Comparison of ENCODE assay signal across 10 cellular contexts in genomic region chr12:57094194-57095160, GRCh38. TPM values are rescaled to one million over a fixed set of nuclear protein-coding genes. Genes with fewer than 3 reads are reported as not detected.
A peak's percentile ranks its signal among the peaks of the same experiment; 100 is the strongest.
DNase-seq lines count a peak whose midpoint lies in the region; ATAC-seq and FAIRE-seq lines count a peak whose summit lies in the region.
"Had no signal": no experiment of that assay in that cellular context is flagged by ENCODE, and none has a peak within 500 bp of the region (broad histone marks: within the 10 kb centered on the region; RNA-seq: fewer than 3 reads in every experiment).

No MANE protein-coding gene starts in this region.

- peak overlapping the region; percentile 74 to 90 for H3K27ac Mint-ChIP-seq in natural killer cell treated with Interleukin-12 subunit alpha and Interleukin-12 subunit beta and Interleukin-15 and Interleukin-18, amount 100 ng/mL, for 72 hours

- no peaks in the 10 kb centered on the region for H3K27me3 Mint-ChIP-seq in natural killer cell treated with Interleukin-12 subunit alpha and Interleukin-12 subunit beta and Interleukin-15 and Interleukin-18, amount 100 ng/mL, for 72 hours

- peak overlapping the region; percentile 27 for H3K9ac ChIP-seq in BLaER1

- peaks cover 82% of the 10 kb centered on the region for H3K36me3 ChIP-seq in BLaER1
- peaks cover 84% of the 10 kb centered on the region for H3K36me3 ChIP-seq in KOPT-K1 (ENCODE audit: insufficient read depth, low read length)
- H3K36me3 ChIP-seq in ectodermal cell (ENCODE audit: control insufficient read depth, insufficient read depth, low read length), result peaks cover 26% of the 10 kb centered on the region
- peaks cover 2 to 19% of the 10 kb centered on the region in 2 donors for H3K36me3 ChIP-seq in small intestine (ENCODE audit: control insufficient read depth in 2 of 2, insufficient read depth in 2 of 2, low read length in 2 of 2)

- no peak for ATAC-seq in natural killer cell treated with Interleukin-12 subunit alpha and Interleukin-12 subunit beta and Interleukin-15 and Interleukin-18, amount 100 ng/mL, for 72 hours

- peaks cover 79% of the 10 kb centered on the region for H3K4me1 ChIP-seq in BLaER1
- H3K4me1 ChIP-seq in ectodermal cell (ENCODE audit: control insufficient read depth, insufficient read depth, low read length), result peaks cover 41% of the 10 kb centered on the region
- H3K4me1 ChIP-seq in small intestine (ENCODE audit: control insufficient read depth in 2 of 2, insufficient read depth in 1 of 2, low read depth in 1 of 2, low read length in 1 of 2), result no peaks in the 10 kb centered on the region

- peaks cover 55% of the 10 kb centered on the region for H4K20me1 ChIP-seq in BLaER1

- H3K27me3 ChIP-seq in BLaER1 (no peaks in the 10 kb centered on the region), ectodermal cell (ENCODE audit: control insufficient read depth, insufficient read depth, low read length, poor library complexity, severe bottlenecking) (no peaks in the 10 kb centered on the region), small intestine (ENCODE audit: control insufficient read depth in 2 of 2, insufficient read depth in 2 of 2, low read length in 2 of 2) (no peaks in the 10 kb centered on the region)

- H3K4me2 ChIP-seq in BLaER1, result peak overlapping the region; percentile 78

- H3K27ac ChIP-seq in BLaER1, result peak overlapping the region; percentile 57
- H3K27ac ChIP-seq in KOPT-K1 (ENCODE audit: low read depth, low read length, poor library complexity, severe bottlenecking), result peak overlapping the region; percentile 19
- H3K27ac ChIP-seq in ectodermal cell (ENCODE audit: insufficient read depth, low read depth, low read length, poor library complexity, severe bottlenecking), result peak overlapping the region; percentile 69
- H3K27ac ChIP-seq in small intestine (ENCODE audit: low read depth in 1 of 2, low read length in 1 of 2), result peak overlapping the region in 1 of 2 donors; percentile 78

- no peak overlapping the region for H3K4me3 Mint-ChIP-seq in natural killer cell treated with Interleukin-12 subunit alpha and Interleukin-12 subunit beta and Interleukin-15 and Interleukin-18, amount 100 ng/mL, for 72 hours

- no peaks in the 10 kb centered on the region for H3K9me3 Mint-ChIP-seq in natural killer cell treated with Interleukin-12 subunit alpha and Interleukin-12 subunit beta and Interleukin-15 and Interleukin-18, amount 100 ng/mL, for 72 hours

- FAIRE-seq in small intestine (lab: Jason Lieb, UNC), result no peak
- FAIRE-seq: colon had no signal

- H3K36me3 Mint-ChIP-seq in natural killer cell treated with Interleukin-12 subunit alpha and Interleukin-12 subunit beta and Interleukin-15 and Interleukin-18, amount 100 ng/mL, for 72 hours, result no peaks in the 10 kb centered on the region

- H3K4me3 ChIP-seq in BLaER1, result no peak overlapping the region
- no peak overlapping the region for H3K4me3 ChIP-seq in ectodermal cell (ENCODE audit: insufficient read depth, low read depth, low read length)
- no peak overlapping the region for H3K4me3 ChIP-seq in small intestine (ENCODE audit: low read depth in 1 of 2, low read length in 2 of 2)

- DNase-seq in natural killer cell treated with Interleukin-12 subunit alpha and Interleukin-12 subunit beta and Interleukin-15 and Interleukin-18, amount 100 ng/mL, for 72 hours (ENCODE audit: low spot score), result no peak
- DNase-seq in small intestine (no peak), NCI-H146 treated with DMSO at 0.1 percent for 48 hours (lab: John Stamatoyannopoulos, UW; ENCODE audit: unreplicated experiment) (no peak), NCI-H2227 treated with DMSO at 0.1 percent for 48 hours (lab: John Stamatoyannopoulos, UW) (no peak), NCI-H2227 (lab: John Stamatoyannopoulos, UW; ENCODE audit: unreplicated experiment) (no peak)
- DNase-seq: DND-41 had no signal

- peaks cover 27 to 36% of the 10 kb centered on the region in 2 donors for H3K4me1 Mint-ChIP-seq in natural killer cell treated with Interleukin-12 subunit alpha and Interleukin-12 subunit beta and Interleukin-15 and Interleukin-18, amount 100 ng/mL, for 72 hours (ENCODE audit: low read depth in 2 of 2)

- no peaks in the 10 kb centered on the region for H3K9me3 ChIP-seq in BLaER1
- H3K9me3 ChIP-seq in KOPT-K1 (ENCODE audit: insufficient read depth, low read length, poor library complexity, severe bottlenecking), result no peaks in the 10 kb centered on the region
- no peaks in the 10 kb centered on the region for H3K9me3 ChIP-seq in ectodermal cell (ENCODE audit: control insufficient read depth, low read length)
- H3K9me3 ChIP-seq in small intestine (ENCODE audit: control insufficient read depth, low read depth), result no peaks in the 10 kb centered on the region

- WGBS in ectodermal cell, 2 experiments, result 70 to 74% methylated on average over 15 of the region's 15 CpGs
- 54 to 77% (median 68%) methylated on average over 13 to 15 of the region's 15 CpGs for WGBS in small intestine, 3 donors

RNA-seq across cellular contexts. Expression of gene NAB2, which starts 5.6 kb away (rescaled TPM):
- polyA plus RNA-seq in ectodermal cell (2013, experiment 1 of 4), result 40.2 TPM
- 37.0 TPM for polyA plus RNA-seq in ectodermal cell (2013, experiment 2 of 4)
- 30.3 TPM for polyA plus RNA-seq in ectodermal cell (2013, experiment 3 of 4)
- 35.0 TPM for polyA plus RNA-seq in ectodermal cell (2013, experiment 4 of 4)
- 1 to 10 TPM; 7.7 to 8.0 TPM for total RNA-seq in natural killer cell treated with Interleukin-12 subunit alpha and Interleukin-12 subunit beta and Interleukin-15 and Interleukin-18, amount 100 ng/mL, for 72 hours
- polyA plus RNA-seq in small intestine, result 10 to 100 TPM; 11.4 to 21.2 (median 14.9) TPM

RNA-seq across cellular contexts. Expression of gene NEMP1, which starts 15.9 kb away (rescaled TPM):
- 41.2 TPM for polyA plus RNA-seq in ectodermal cell (2013, experiment 1 of 4)
- polyA plus RNA-seq in ectodermal cell (2013, experiment 2 of 4), result 39.3 TPM
- 31.8 TPM for polyA plus RNA-seq in ectodermal cell (2013, experiment 3 of 4)
- polyA plus RNA-seq in ectodermal cell (2013, experiment 4 of 4), result 33.9 TPM
- total RNA-seq in natural killer cell treated with Interleukin-12 subunit alpha and Interleukin-12 subunit beta and Interleukin-15 and Interleukin-18, amount 100 ng/mL, for 72 hours, result 10 to 100 TPM; 25.5 to 34.1 TPM
- polyA plus RNA-seq in small intestine, result 1 to 10 TPM in 1 of 3 donors, under 1 TPM in 2; 0.45 to 3.6 (median 0.54) TPM

RNA-seq across cellular contexts. Expression of gene STAT6, which starts 16.7 kb away (rescaled TPM):
- 37.1 TPM for polyA plus RNA-seq in ectodermal cell (2013, experiment 1 of 4)
- 30.5 TPM for polyA plus RNA-seq in ectodermal cell (2013, experiment 2 of 4)
- polyA plus RNA-seq in ectodermal cell (2013, experiment 3 of 4), result 23.2 TPM
- 26.4 TPM for polyA plus RNA-seq in ectodermal cell (2013, experiment 4 of 4)
- total RNA-seq in natural killer cell treated with Interleukin-12 subunit alpha and Interleukin-12 subunit beta and Interleukin-15 and Interleukin-18, amount 100 ng/mL, for 72 hours, result 100 to 1,000 TPM; 158 to 198 TPM
- 100 to 1,000 TPM; 129 to 842 (median 558) TPM for polyA plus RNA-seq in small intestine

RNA-seq across cellular contexts. Expression of gene LRP1, which starts 33.8 kb away (rescaled TPM):
- 50.3 TPM for polyA plus RNA-seq in ectodermal cell (2013, experiment 1 of 4)
- 72.1 TPM for polyA plus RNA-seq in ectodermal cell (2013, experiment 2 of 4)
- 49.3 TPM for polyA plus RNA-seq in ectodermal cell (2013, experiment 3 of 4)
- polyA plus RNA-seq in ectodermal cell (2013, experiment 4 of 4), result 64.2 TPM
- under 1 TPM; 0.42 to 0.45 TPM for total RNA-seq in natural killer cell treated with Interleukin-12 subunit alpha and Interleukin-12 subunit beta and Interleukin-15 and Interleukin-18, amount 100 ng/mL, for 72 hours
- polyA plus RNA-seq in small intestine, result 10 to 100 TPM; 24.3 to 47.5 (median 35.8) TPM

RNA-seq across cellular contexts. Expression of gene MYO1A, which starts 44.5 kb away (rescaled TPM):
- polyA plus RNA-seq in ectodermal cell (2013, experiment 1 of 4), result not detected
- polyA plus RNA-seq in ectodermal cell (2013, experiment 2 of 4), result 0.50 TPM
- not detected for polyA plus RNA-seq in ectodermal cell (2013, experiment 3 of 4)
- not detected for polyA plus RNA-seq in ectodermal cell (2013, experiment 4 of 4)
- 1 to 10 TPM in 1 of 2 donors, under 1 TPM in 1; 0.48 to 2.5 TPM for total RNA-seq in natural killer cell treated with Interleukin-12 subunit alpha and Interleukin-12 subunit beta and Interleukin-15 and Interleukin-18, amount 100 ng/mL, for 72 hours
- polyA plus RNA-seq in small intestine, result 100 to 1,000 TPM; 202 to 971 (median 775) TPM
